Comparison of ENCODE assay signal across 8 cellular contexts in genomic region chr17:3845754-3846738, GRCh38. TPM values are rescaled to one million over a fixed set of nuclear protein-coding genes. Genes with fewer than 3 reads are reported as not detected.
DNase-seq lines count a peak whose midpoint lies in the region; ATAC-seq and TF ChIP-seq lines count a peak whose summit lies in the region.

Gene NCBP3, minus strand, starts transcription at chr17:3846246. Its CDS starts 23 bp downstream, at chr17:3846223.

- H3K27me3 ChIP-seq in thoracic aorta (replicated peaks; ENCODE audit: insufficient read depth): no peaks in the 10 kb centered on the region

- H3K9me3 ChIP-seq in thoracic aorta: no peaks in the 10 kb centered on the region

- TF ChIP-seq CTCF in GM12864 (IDR thresholded peaks at IDR 0.05; ENCODE audit: low read depth, low read length, missing control alignments) (peak; percentile 79), osteocyte (IDR thresholded peaks at IDR 0.05) (peak; percentile 94), thoracic aorta (IDR thresholded peaks at IDR 0.05) (peak; percentile 96)

- DNase-seq in GM12864 (ENCODE audit: low read depth) (peak; percentile 78), NCI-H1048 (lab: John Stamatoyannopoulos, UW) (peak; percentile 72), SKM-1 treated with dmso at 0.1 percent for 144 hours (lab: John Stamatoyannopoulos, UW; ENCODE audit: unreplicated experiment) (peak; percentile 65), glomerular visceral epithelial cell (ENCODE audit: extremely low spot score) (peak; percentile 96), osteocyte (ENCODE audit: extremely low spot score, unreplicated experiment) (peak; percentile 98), thoracic aorta (ENCODE audit: low spot score) (peak; percentile 49)
- peak; percentile 93 to 98 for DNase-seq in activated naive CD4-positive, alpha-beta T cell treated with anti-CD3 and anti-CD28 coated beads, Interleukin-2, amount 50 U/mL, for 72 hours (ENCODE audit: low spot score in 2 of 2)

- peaks cover 0 to 18% of the 10 kb centered on the region in 2 donors for H3K36me3 Mint-ChIP-seq in activated naive CD4-positive, alpha-beta T cell treated with anti-CD3 and anti-CD28 coated beads, Interleukin-2, amount 50 U/mL, for 72 hours
- H3K36me3 Mint-ChIP-seq in osteocyte (ENCODE audit: unreplicated experiment): peaks cover 12% of the 10 kb centered on the region

- peak; percentile 91 for ATAC-seq in HG02588 (IDR thresholded peaks at IDR 0.05; ENCODE audit: unreplicated experiment)
- ATAC-seq in activated naive CD4-positive, alpha-beta T cell treated with anti-CD3 and anti-CD28 coated beads, Interleukin-2, amount 50 U/mL, for 72 hours: peak; percentile 95 to 96
- peak; percentile 86 for ATAC-seq in thoracic aorta (ENCODE audit: insufficient number of reproducible peaks, low FRiP score, low read depth)

- H3K4me3 ChIP-seq in GM12864 (ENCODE audit: low read depth, low read length) (peak within 1 kb of the TSS; percentile 93), thoracic aorta (peak within 1 kb of the TSS; percentile 100)

- H3K27ac Mint-ChIP-seq in activated naive CD4-positive, alpha-beta T cell treated with anti-CD3 and anti-CD28 coated beads, Interleukin-2, amount 50 U/mL, for 72 hours: peak within 1 kb of the TSS; percentile 98
- peak within 1 kb of the TSS; percentile 90 for H3K27ac Mint-ChIP-seq in osteocyte (ENCODE audit: unreplicated experiment)

- H3K27me3 Mint-ChIP-seq in osteocyte (ENCODE audit: unreplicated experiment): peaks cover 5% of the 10 kb centered on the region

- H3K4me3 Mint-ChIP-seq in osteocyte (ENCODE audit: unreplicated experiment): peak within 1 kb of the TSS; percentile 92

- no peaks in the 10 kb centered on the region for H3K9me3 Mint-ChIP-seq in activated naive CD4-positive, alpha-beta T cell treated with anti-CD3 and anti-CD28 coated beads, Interleukin-2, amount 50 U/mL, for 72 hours
- no peaks in the 10 kb centered on the region for H3K9me3 Mint-ChIP-seq in osteocyte (ENCODE audit: unreplicated experiment)

- peaks cover 21% of the 10 kb centered on the region for H3K4me1 Mint-ChIP-seq in osteocyte (ENCODE audit: unreplicated experiment)

- H3K36me3 ChIP-seq in thoracic aorta: peaks cover 6% of the 10 kb centered on the region

- H3K4me1 ChIP-seq in thoracic aorta (ENCODE audit: control insufficient read depth in 1 of 2, low read depth in 2 of 2): peaks cover 9 to 19% of the 10 kb centered on the region in 2 donors

- H3K27ac ChIP-seq in thoracic aorta: peak within 1 kb of the TSS; percentile 86 to 93

RNA-seq across cellular contexts. Expression of gene NCBP3, which starts in this region (rescaled TPM):
- 10 to 100 TPM; 35.4 to 44.4 TPM for total RNA-seq in activated naive CD4-positive, alpha-beta T cell treated with anti-CD3 and anti-CD28 coated beads, Interleukin-2, amount 50 U/mL, for 72 hours
- total RNA-seq in osteocyte (44.4 and 45.8 TPM in 2 replicates), thoracic aorta (10 to 100 TPM; 28.8 to 47.8 TPM)

Comparison
In these comparisons a context has a peak if more than half of its experiments do, and no peak if none do; other contexts are left out.
1. Peak in every context shown above with its lines: DNase-seq, ATAC-seq, H3K4me3 ChIP-seq and H3K27ac ChIP-seq.